ENCODE assay signal across 8 cellular contexts in genomic region chr17:67718325-67718941, GRCh38. TPM values are rescaled to one million over a fixed set of nuclear protein-coding genes. Genes with fewer than 3 reads are reported as not detected.
A peak's percentile ranks its signal among the peaks of the same experiment; 100 is the strongest.
DNase-seq lines count a peak whose midpoint lies in the region; ATAC-seq and TF ChIP-seq lines count a peak whose summit lies in the region.

No MANE protein-coding gene starts in this region.

- peaks cover 9% of the 10 kb centered on the region for H3K4me1 ChIP-seq in SJSA1 (replicated peaks)
- H3K4me1 ChIP-seq in lung (ENCODE audit: control insufficient read depth in 2 of 2, insufficient read depth in 2 of 2, low read length in 2 of 2): peaks cover 4% of the 10 kb centered on the region in 2 donors

- WGBS in lung, 2 donors: 0 to 1% methylated on average over 16 of the region's 16 CpGs

- H3K4me3 ChIP-seq in SJSA1: peak overlapping the region; percentile 70
- peak overlapping the region; percentile 89 for H3K4me3 ChIP-seq in choroid plexus epithelial cell (ENCODE audit: low read depth, low read length)
- H3K4me3 ChIP-seq in lung: peak overlapping the region; percentile 63

- peaks cover 46% of the 10 kb centered on the region for H3K36me3 ChIP-seq in SJSA1
- peaks cover 4 to 12% of the 10 kb centered on the region in 2 donors for H3K36me3 ChIP-seq in lung (ENCODE audit: control insufficient read depth in 2 of 2, insufficient read depth in 2 of 2, low read length in 2 of 2)

- H3K27me3 ChIP-seq in SJSA1 (replicated peaks) (no peaks in the 10 kb centered on the region), lung (ENCODE audit: control insufficient read depth, insufficient read depth) (no peaks in the 10 kb centered on the region)

- H3K27ac ChIP-seq in SJSA1 (peak overlapping the region; percentile 69), lung (ENCODE audit: low read depth in 1 of 2, low read length in 1 of 2) (peak overlapping the region; percentile 82 to 86)

- ATAC-seq in HG02610 (IDR thresholded peaks at IDR 0.05; ENCODE audit: unreplicated experiment) (peak; percentile 12), lung (ENCODE audit: insufficient read depth, low FRiP score) (peak; percentile 8), GM21576 (IDR thresholded peaks at IDR 0.05; ENCODE audit: unreplicated experiment) (no peak)

- H3K9me3 ChIP-seq in SJSA1 (replicated peaks) (no peaks in the 10 kb centered on the region), lung (ENCODE audit: control insufficient read depth in 2 of 2, insufficient read depth in 1 of 2, low read length in 1 of 2) (no peaks in the 10 kb centered on the region)

- TF ChIP-seq CTCF in choroid plexus epithelial cell (conservative IDR thresholded peaks at IDR 0.05; ENCODE audit: low read depth, low read length) (no peak), lung (IDR thresholded peaks at IDR 0.05; ENCODE audit: control extremely low read depth, extremely low read depth) (no peak)

- DNase-seq in GF-D8 (lab: John Stamatoyannopoulos, UW): peak; percentile 21
- peak; percentile 61 to 70 for DNase-seq in SJSA1 (ENCODE audit: low read depth in 1 of 2, low spot score in 2 of 2)
- peak; percentile 34 for DNase-seq in choroid plexus epithelial cell (ENCODE audit: low read depth)
- DNase-seq in lung (ENCODE audit: low spot score): no peak
- peak; percentile 47 for DNase-seq in stimulated activated naive CD4-positive, alpha-beta T cell treated with Interleukin-2 at 50 U/mL for 16 hours (lab: John Stamatoyannopoulos, UW)
- no peak for DNase-seq in DMS153 (lab: John Stamatoyannopoulos, UW)

RNA-seq across cellular contexts. Expression of gene NOL11, which starts 0.7 kb away (rescaled TPM):
- total RNA-seq in SJSA1 (2014; rRNA removed; shearing (Covaris generic)): 71.9 and 93.7 TPM in 2 replicates
- 10 to 100 TPM; 29.0 to 46.6 TPM for total RNA-seq in lung
- polyA plus RNA-seq in lung: 10 to 100 TPM; 18.4 to 46.9 TPM

Comparison
In these comparisons a context has a peak if more than half of its experiments do, and no peak if none do; other contexts are left out.
1. DNase-seq: peak in GF-D8 (single experiment), SJSA1 (2 of 2), choroid plexus epithelial cell (single experiment) and stimulated activated naive CD4-positive, alpha-beta T cell treated with Interleukin-2 at 50 U/mL for 16 hours (single experiment); none in lung (single experiment) and DMS153 (single experiment).
2. Peak in every context shown above with its lines, with median percentiles within 50 percentile points of each other: H3K4me3 ChIP-seq.